ENCODE assay signal across 16 cellular contexts in the genomic region with DNA sequence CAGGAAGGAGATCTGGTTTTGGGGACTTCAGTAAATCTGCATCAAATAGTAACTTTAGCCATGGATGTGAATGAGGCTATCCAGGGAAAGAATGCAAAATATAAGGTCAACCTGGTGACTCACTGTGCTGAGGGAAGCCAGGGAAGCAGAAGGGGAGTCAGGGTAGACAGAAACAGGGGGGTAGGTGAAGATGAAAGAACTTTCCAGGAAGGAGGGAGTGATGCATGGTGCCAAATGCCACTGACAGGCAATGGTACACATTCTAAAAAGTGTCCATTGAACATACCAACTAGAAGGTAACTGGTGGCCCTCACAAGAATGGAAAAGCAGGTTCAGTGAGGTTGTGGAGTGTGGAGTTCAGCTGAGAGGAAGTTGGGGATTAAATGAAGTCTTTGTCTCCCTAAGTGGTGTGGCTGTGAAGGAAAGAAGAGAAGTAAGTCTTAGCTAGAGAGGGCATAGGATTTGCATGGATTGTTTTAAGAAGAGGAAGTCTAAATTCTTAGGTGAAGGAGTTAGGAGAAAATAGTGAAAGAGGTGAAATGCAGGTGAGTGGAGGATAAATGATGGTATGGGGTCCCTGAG. TPM values are rescaled to one million over a fixed set of nuclear protein-coding genes. Genes with fewer than 3 reads are reported as not detected.
DNase-seq lines count a peak whose midpoint lies in the region; ATAC-seq, FAIRE-seq and TF ChIP-seq lines count a peak whose summit lies in the region.
"Had no signal": no experiment of that assay in that cellular context is flagged by ENCODE, and none has a peak within 500 bp of the region (broad histone marks: within the 10 kb centered on the region; RNA-seq: fewer than 3 reads in every experiment).

No MANE protein-coding gene starts in this region.

- no peak for FAIRE-seq in bronchial epithelial cell (lab: Jason Lieb, UNC)

- H2BK5ac ChIP-seq in mesenchymal stem cell (ENCODE audit: low read depth, low read length, poor library complexity, severe bottlenecking) = no peak overlapping the region

- no peak overlapping the region for H2BK120ac ChIP-seq in mesenchymal stem cell (ENCODE audit: low read depth, low read length)

- no peak overlapping the region for H3K14ac ChIP-seq in mesenchymal stem cell (ENCODE audit: low read length in 2 of 2)

- H3K4me3 ChIP-seq in bronchial epithelial cell (ENCODE audit: low read depth, low read length) (no peak overlapping the region), mesenchymal stem cell (ENCODE audit: insufficient read depth in 1 of 2, low read depth in 1 of 2, low read length in 2 of 2) (no peak overlapping the region)
- H3K4me3 ChIP-seq: HAP-1, lung had no signal

- peak overlapping the region; percentile 55 for H3K9ac ChIP-seq in mesenchymal stem cell (ENCODE audit: low read length)

- H2BK12ac ChIP-seq in mesenchymal stem cell (ENCODE audit: low read length in 2 of 2) = peak overlapping the region in 1 of 2 experiments; percentile 49

- no peak overlapping the region for H3K27ac ChIP-seq in mesenchymal stem cell (ENCODE audit: low read length, poor library complexity, severe bottlenecking)
- H3K27ac ChIP-seq: neutrophil had no signal

- H3K9me3 ChIP-seq in mesenchymal stem cell (ENCODE audit: control insufficient read depth, low read length) = no peaks in the 10 kb centered on the region
- H3K9me3 ChIP-seq: HAP-1, neutrophil had no signal

- H2AK5ac ChIP-seq in mesenchymal stem cell (ENCODE audit: low read length, severe bottlenecking) = peak overlapping the region; percentile 55

- peaks cover 15% of the 10 kb centered on the region for H3K79me1 ChIP-seq in mesenchymal stem cell (replicated peaks; ENCODE audit: low read length, poor library complexity, severe bottlenecking)

- no peak overlapping the region for H2BK15ac ChIP-seq in mesenchymal stem cell (ENCODE audit: low read depth, poor library complexity, severe bottlenecking)

- H3K36me3 ChIP-seq in bronchial epithelial cell (ENCODE audit: control insufficient read depth, insufficient read depth, low read length) (no peaks in the 10 kb centered on the region), mesenchymal stem cell (ENCODE audit: control insufficient read depth in 1 of 2, insufficient read depth in 2 of 2, low read depth in 1 of 2, low read length in 2 of 2) (peaks cover 0 to 5% of the 10 kb centered on the region in 2 experiments)
- H3K36me3 ChIP-seq: HAP-1, neutrophil had no signal

- H3K18ac ChIP-seq in mesenchymal stem cell (ENCODE audit: low read depth in 1 of 2, low read length in 2 of 2) = no peak overlapping the region

- H3K4me2 ChIP-seq in mesenchymal stem cell (ENCODE audit: low read length, poor library complexity, severe bottlenecking) = no peak overlapping the region

- H4K91ac ChIP-seq in mesenchymal stem cell (ENCODE audit: low read length) = no peak overlapping the region

- H3K23ac ChIP-seq in mesenchymal stem cell (ENCODE audit: low read length in 2 of 2) = no peak overlapping the region

- H4K8ac ChIP-seq in mesenchymal stem cell (ENCODE audit: low read length) = no peak overlapping the region

- DNase-seq in EL (peak; percentile 69), NCI-H226 (peak; percentile 37), bronchial epithelial cell (ENCODE audit: low read depth) (peak; percentile 38), mesenchymal stem cell (peak; percentile 62), COLO668 (lab: John Stamatoyannopoulos, UW; ENCODE audit: unreplicated experiment) (no peak), DMS114 treated with DMSO at 0.1 percent for 48 hours (lab: John Stamatoyannopoulos, UW; ENCODE audit: unreplicated experiment) (no peak), DMS153 (lab: John Stamatoyannopoulos, UW) (no peak)
- DNase-seq: activated CD4-positive, alpha-beta T cell treated with anti-CD3 and anti-CD28 coated beads for 4 hours; activated T-cell treated with anti-CD3 and anti-CD28 coated beads, Interleukin-2, amount 50 U/mL, for 72 hours; NCI-H1048; T-cell had no signal

- no peak overlapping the region for H3K4ac ChIP-seq in mesenchymal stem cell (ENCODE audit: low read depth in 1 of 2, low read length in 2 of 2)

- no peak for TF ChIP-seq CTCF in bronchial epithelial cell (IDR thresholded peaks at IDR 0.05; ENCODE audit: insufficient read depth, low read length, severe bottlenecking)

- H3K27me3 ChIP-seq in bronchial epithelial cell (ENCODE audit: control insufficient read depth, insufficient read depth, low read length) = no peaks in the 10 kb centered on the region
- H3K27me3 ChIP-seq in mesenchymal stem cell (ENCODE audit: control insufficient read depth in 1 of 2, insufficient read depth in 1 of 2, low read length in 2 of 2) = no peaks in the 10 kb centered on the region

- peaks cover 12% of the 10 kb centered on the region for H3K4me1 ChIP-seq in mesenchymal stem cell (ENCODE audit: control insufficient read depth, insufficient read depth, low read depth, low read length)
- H3K4me1 ChIP-seq: HAP-1 had no signal

- no peak for ATAC-seq in GM21528 (IDR thresholded peaks at IDR 0.05; ENCODE audit: low FRiP score, unreplicated experiment)
- ATAC-seq: activated T-cell treated with anti-CD3 and anti-CD28 coated beads, Interleukin-2, amount 50 U/mL, for 72 hours; T-cell had no signal

- no peak overlapping the region for H2AFZ ChIP-seq in mesenchymal stem cell (ENCODE audit: low read depth, low read length)

RNA-seq across cellular contexts. Expression of a gene that starts 35.5 kb away (rescaled TPM):
- 1.3 and 5.0 TPM in 2 replicates for total RNA-seq in bronchial epithelial cell
- 11.3 TPM for polyA plus RNA-seq in mesenchymal stem cell (2013, experiment 1 of 2)
- polyA plus RNA-seq in mesenchymal stem cell (2013, experiment 2 of 2) = 10.8 TPM
- total RNA-seq: T-cell had no signal
- polyA plus RNA-seq: CD14-positive monocyte had no signal

Comparison
In these comparisons a context has a peak if more than half of its experiments do, and no peak if none do; other contexts are left out.
1. DNase-seq: peak in EL (single experiment), NCI-H226 (single experiment), bronchial epithelial cell (single experiment) and mesenchymal stem cell (single experiment); none in COLO668 (single experiment), DMS114 treated with DMSO at 0.1 percent for 48 hours (single experiment) and DMS153 (single experiment).